10 cellular contexts compared by ENCODE assay signal in the genomic region with DNA sequence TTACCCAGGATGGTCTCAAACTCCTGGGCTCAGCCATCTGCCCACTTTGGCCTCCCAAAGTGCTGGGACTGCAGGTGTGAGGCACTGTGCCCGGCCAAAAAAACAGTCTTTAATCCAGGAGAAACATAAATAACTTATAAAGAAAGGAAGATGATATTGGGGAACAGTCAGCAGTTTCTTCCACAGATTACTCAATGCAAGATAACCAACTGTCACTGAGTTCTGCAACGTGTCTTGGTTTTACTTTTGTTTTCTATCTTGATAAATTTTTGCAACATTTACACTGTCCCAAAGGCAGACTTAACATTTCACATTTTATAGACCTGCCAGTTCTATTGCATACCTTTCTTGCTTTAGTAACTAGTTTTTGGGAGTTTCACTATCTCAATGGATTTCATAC.
A peak's percentile ranks its signal among the peaks of the same experiment; 100 is the strongest.
DNase-seq lines count a peak whose midpoint lies in the region; ATAC-seq and TF ChIP-seq lines count a peak whose summit lies in the region.
"Had no signal": no experiment of that assay in that cellular context is flagged by ENCODE, and none has a peak within 500 bp of the region (broad histone marks: within the 10 kb centered on the region; RNA-seq: fewer than 3 reads in every experiment).

No MANE protein-coding gene starts in this region.

- H3K27ac ChIP-seq in OCI-LY7 (ENCODE audit: low read depth, low read length, poor library complexity, severe bottlenecking), result no peak overlapping the region
- no peak overlapping the region for H3K27ac ChIP-seq in osteoblast (ENCODE audit: low read depth, low read length)
- H3K27ac ChIP-seq in PC-9, result no peak overlapping the region
- peak overlapping the region in 1 of 10 donors; percentile 84 for H3K27ac ChIP-seq in heart right ventricle
- H3K27ac ChIP-seq: cardiac muscle cell, parathyroid adenoma had no signal

- H3K4me1 ChIP-seq in OCI-LY7 (ENCODE audit: insufficient read depth, low read length, poor library complexity, severe bottlenecking), result peaks cover 57% of the 10 kb centered on the region
- H3K4me1 ChIP-seq in osteoblast (ENCODE audit: insufficient read depth, low read length), result no peaks in the 10 kb centered on the region
- no peaks in the 10 kb centered on the region for H3K4me1 ChIP-seq in PC-9 (replicated peaks; ENCODE audit: insufficient read depth)
- H3K4me1 ChIP-seq in heart right ventricle, result peaks cover 0 to 90% (median 4%) of the 10 kb centered on the region in 9 donors

- POLR2A ChIA-PET in OCI-LY7 (lab: Charles Lee), result interaction anchor here (0.7 to 4.6 kb wide), 6 partner anchors 11 to 62 kb away, joined by 3 to 46 read pairs (median 5); no protein-coding TSS in a partner anchor
- POLR2A ChIA-PET in PC-9 (lab: Charles Lee; ENCODE audit: unreplicated experiment), result no interaction called here

- BruUV-seq in OCI-LY7 (replicated peaks; lab: Mats Ljungman, UMichigan) (no TSS peak), PC-9 (replicated peaks; lab: Mats Ljungman, UMichigan) (no TSS peak)

- no peak overlapping the region for H2AFZ ChIP-seq in OCI-LY7 (ENCODE audit: low read length)
- no peak overlapping the region for H2AFZ ChIP-seq in osteoblast (ENCODE audit: low read length)
- H2AFZ ChIP-seq in PC-9, result no peak overlapping the region
- H2AFZ ChIP-seq: parathyroid adenoma had no signal

- H3K9me3 ChIP-seq in OCI-LY7 (ENCODE audit: low read length), result no peaks in the 10 kb centered on the region
- no peaks in the 10 kb centered on the region for H3K9me3 ChIP-seq in osteoblast (ENCODE audit: low read depth, low read length)
- H3K9me3 ChIP-seq in PC-9 (ENCODE audit: insufficient read depth, low read depth), result no peaks in the 10 kb centered on the region
- no peaks in the 10 kb centered on the region for H3K9me3 ChIP-seq in heart right ventricle

- H3F3A ChIP-seq in PC-9 (ENCODE audit: insufficient read depth, low read depth), result no peaks in the 10 kb centered on the region

- no peaks in the 10 kb centered on the region; the same call in 1 of the 2 replicates for H3K36me3 ChIP-seq in OCI-LY7 (ENCODE audit: insufficient read depth, low read length)
- H3K36me3 ChIP-seq in osteoblast (ENCODE audit: insufficient read depth, low read length), result no peaks in the 10 kb centered on the region
- no peaks in the 10 kb centered on the region for H3K36me3 ChIP-seq in PC-9 (ENCODE audit: low read depth)
- no peaks in the 10 kb centered on the region for H3K36me3 ChIP-seq in heart right ventricle
- H3K36me3 ChIP-seq: cardiac muscle cell had no signal

- peaks cover 61% of the 10 kb centered on the region for H3K79me2 ChIP-seq in OCI-LY7 (ENCODE audit: insufficient read depth, low read depth, low read length)
- peaks cover 2% of the 10 kb centered on the region for H3K79me2 ChIP-seq in osteoblast (ENCODE audit: insufficient read depth, low read length)
- no peaks in the 10 kb centered on the region for H3K79me2 ChIP-seq in PC-9 (ENCODE audit: low read depth)

- ATAC-seq in GM18907 (IDR thresholded peaks at IDR 0.05; ENCODE audit: unreplicated experiment) (peak; percentile 67), HG02852 (IDR thresholded peaks at IDR 0.05; ENCODE audit: unreplicated experiment) (peak; percentile 64), GM21737 (IDR thresholded peaks at IDR 0.05; ENCODE audit: unreplicated experiment) (no peak), heart right ventricle (no peak)

- H3K27me3 ChIP-seq in osteoblast (ENCODE audit: insufficient read depth, low read length), result no peaks in the 10 kb centered on the region
- H3K27me3 ChIP-seq in PC-9 (ENCODE audit: insufficient read depth, low read depth), result no peaks in the 10 kb centered on the region
- no peaks in the 10 kb centered on the region for H3K27me3 ChIP-seq in heart right ventricle
- H3K27me3 ChIP-seq: cardiac muscle cell had no signal

- peak overlapping the region; percentile 70 for H3K4me2 ChIP-seq in OCI-LY7 (ENCODE audit: low read length)
- H3K4me2 ChIP-seq in osteoblast (ENCODE audit: insufficient read depth, low read length), result peak overlapping the region; percentile 24
- H3K4me2 ChIP-seq in PC-9, result no peak overlapping the region

- no peaks in the 10 kb centered on the region for H3K9me2 ChIP-seq in OCI-LY7 (ENCODE audit: insufficient read depth, low read length)
- no peaks in the 10 kb centered on the region for H3K9me2 ChIP-seq in PC-9 (ENCODE audit: insufficient read depth)

- H3K4me3 ChIP-seq in OCI-LY7 (ENCODE audit: low read depth, low read length, poor library complexity, severe bottlenecking), result peak overlapping the region; percentile 47
- no peak overlapping the region for H3K4me3 ChIP-seq in osteoblast (ENCODE audit: insufficient read depth, low read length)
- H3K4me3 ChIP-seq in PC-9, result no peak overlapping the region
- H3K4me3 ChIP-seq in heart right ventricle, result peak overlapping the region in 1 of 10 donors; percentile 31
- H3K4me3 ChIP-seq: cardiac muscle cell had no signal

- CTCF ChIA-PET in OCI-LY7 (lab: Charles Lee; ENCODE audit: unreplicated experiment) (interaction anchor here (0.7 kb wide), 1 partner anchor 12 kb away, joined by 3 read pairs; no protein-coding TSS in a partner anchor), PC-9 (lab: Charles Lee) (no interaction called here)

- DNase-seq in OCI-LY7 (ENCODE audit: low spot score) (no peak), osteoblast (ENCODE audit: insufficient read length, low spot score, missing footprints) (no peak), PC-9 (no peak), heart right ventricle (no peak), NCI-H69 (lab: John Stamatoyannopoulos, UW) (no peak)

- TF ChIP-seq CTCF in OCI-LY7 (conservative IDR thresholded peaks at IDR 0.05; ENCODE audit: low read length) (no peak), osteoblast (IDR thresholded peaks at IDR 0.05; ENCODE audit: extremely low read depth, low read depth, low read length) (no peak), PC-9 (conservative IDR thresholded peaks at IDR 0.05) (no peak), heart right ventricle (IDR thresholded peaks at IDR 0.05) (no peak)

- 71 to 75% methylated on average over 2 of the region's 2 CpGs for WGBS in heart right ventricle, 2 donors

- intact Hi-C loops in OCI-LY7 (cut with micrococcal nuclease; ENCODE audit: unreplicated experiment) (no loop called here), PC-9 (cut with micrococcal nuclease; ENCODE audit: unreplicated experiment) (no loop called here), heart right ventricle (cut with DNase I) (no loop called here)

- H4K20me1 ChIP-seq in OCI-LY7 (ENCODE audit: insufficient read depth, low read length) (peaks cover 4% of the 10 kb centered on the region; the same call in 1 of the 2 replicates), osteoblast (ENCODE audit: insufficient read depth, low read length) (no peaks in the 10 kb centered on the region), PC-9 (ENCODE audit: insufficient read depth) (no peaks in the 10 kb centered on the region)

Comparison
In these comparisons a context has a peak if more than half of its experiments do, and no peak if none do; other contexts are left out.
1. ATAC-seq: peak in GM18907 (single experiment) and HG02852 (single experiment); none in GM21737 (single experiment) and heart right ventricle (0 of 8).